ENCODE assay signal across 8 cellular contexts in the genomic region with DNA sequence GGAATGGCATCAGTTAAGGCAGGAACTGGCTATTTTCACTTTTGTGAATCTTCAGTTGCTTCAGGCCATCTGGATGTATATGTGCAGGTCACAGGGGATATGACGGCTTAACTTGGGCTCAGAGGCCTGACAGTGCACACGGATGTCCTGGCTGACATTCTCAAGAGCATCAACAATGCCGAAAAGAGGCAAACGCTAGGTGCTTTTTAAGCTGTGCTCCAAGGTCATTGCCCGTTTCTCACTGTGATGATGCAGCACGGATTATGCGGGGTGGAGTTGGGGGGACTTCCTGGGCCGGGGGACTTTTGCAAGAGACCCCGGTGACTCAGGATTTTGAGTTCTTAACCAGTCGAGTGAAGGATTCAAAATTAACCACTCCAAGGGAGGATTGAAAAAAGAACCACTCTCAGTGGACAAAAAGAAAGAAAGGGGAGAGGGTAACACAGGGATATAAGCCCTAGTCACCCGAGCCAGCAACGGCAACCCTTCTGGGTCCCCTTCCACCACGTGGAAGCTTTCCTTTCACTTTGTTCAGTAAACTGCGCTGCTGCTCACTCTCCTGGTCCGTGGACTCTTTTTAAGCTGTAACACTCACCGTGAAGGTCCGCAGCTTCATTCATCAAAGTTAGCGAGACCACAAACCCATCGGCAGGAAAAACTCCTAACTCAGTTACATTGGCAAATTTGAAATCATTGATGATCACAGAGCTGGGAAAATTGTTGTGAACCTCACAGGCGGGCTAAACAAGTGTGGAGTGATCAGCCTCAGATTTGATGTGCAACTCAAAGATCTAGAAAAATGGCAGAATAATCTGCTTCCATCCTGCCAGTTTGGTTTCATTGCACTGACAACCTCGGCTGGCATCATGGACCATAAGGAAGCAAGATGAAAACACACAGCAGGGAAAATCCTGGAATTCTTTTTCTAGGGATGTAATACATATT.
A peak's percentile ranks its signal among the peaks of the same experiment; 100 is the strongest.
DNase-seq lines count a peak whose midpoint lies in the region; ATAC-seq lines count a peak whose summit lies in the region.

No MANE protein-coding gene starts in this region.

- H3K36me3 Mint-ChIP-seq in activated CD4-positive, alpha-beta T cell treated with anti-CD3 and anti-CD28 coated beads, Interleukin-2, amount 10 ng/mL, durations not matched to agents 24 days and 14 days (ENCODE audit: low read depth) = no peaks in the 10 kb centered on the region
- H3K36me3 Mint-ChIP-seq in T-cell = no peaks in the 10 kb centered on the region

- H3K27me3 Mint-ChIP-seq in activated CD4-positive, alpha-beta T cell treated with anti-CD3 and anti-CD28 coated beads, Interleukin-2, amount 10 ng/mL, durations not matched to agents 24 days and 14 days = no peaks in the 10 kb centered on the region
- no peaks in the 10 kb centered on the region for H3K27me3 Mint-ChIP-seq in T-cell
- no peaks in the 10 kb centered on the region for H3K27me3 Mint-ChIP-seq in stimulated activated naive CD8-positive, alpha-beta T cell treated with anti-CD3 and anti-CD28 coated beads, Interleukin-15, amount 100 ng/mL, for 72 hours

- no peaks in the 10 kb centered on the region for H3K9me3 Mint-ChIP-seq in activated CD4-positive, alpha-beta T cell treated with anti-CD3 and anti-CD28 coated beads, Interleukin-2, amount 10 ng/mL, durations not matched to agents 24 days and 14 days
- no peaks in the 10 kb centered on the region for H3K9me3 Mint-ChIP-seq in T-cell
- H3K9me3 Mint-ChIP-seq in stimulated activated naive CD8-positive, alpha-beta T cell treated with anti-CD3 and anti-CD28 coated beads, Interleukin-15, amount 100 ng/mL, for 72 hours = no peaks in the 10 kb centered on the region

- H3K4me1 Mint-ChIP-seq in activated CD4-positive, alpha-beta T cell treated with anti-CD3 and anti-CD28 coated beads, Interleukin-2, amount 10 ng/mL, durations not matched to agents 24 days and 14 days = peaks cover 28% of the 10 kb centered on the region
- H3K4me1 Mint-ChIP-seq in T-cell = peaks cover 89 to 98% (median 91%) of the 10 kb centered on the region in 3 donors
- H3K4me1 Mint-ChIP-seq in stimulated activated naive CD8-positive, alpha-beta T cell treated with anti-CD3 and anti-CD28 coated beads, Interleukin-15, amount 100 ng/mL, for 72 hours = peaks cover 88% of the 10 kb centered on the region

- intact Hi-C loops in activated CD4-positive, alpha-beta T cell treated with anti-CD3 and anti-CD28 coated beads, Interleukin-2, amount 10 ng/mL, durations not matched to agents 24 days and 14 days (cut with micrococcal nuclease) = loop anchor here (5.0 kb wide), 4 partner anchors 41 to 194 kb away; no protein-coding TSS in a partner anchor
- intact Hi-C loops in left ventricle myocardium superior (cut with micrococcal nuclease) = no loop called here

- peak overlapping the region; percentile 82 for H3K4me3 Mint-ChIP-seq in activated CD4-positive, alpha-beta T cell treated with anti-CD3 and anti-CD28 coated beads, Interleukin-2, amount 10 ng/mL, durations not matched to agents 24 days and 14 days
- H3K4me3 Mint-ChIP-seq in T-cell = peak overlapping the region; percentile 70 to 79 (median 77)
- peak overlapping the region; percentile 57 to 78 for H3K4me3 Mint-ChIP-seq in stimulated activated naive CD8-positive, alpha-beta T cell treated with anti-CD3 and anti-CD28 coated beads, Interleukin-15, amount 100 ng/mL, for 72 hours

- DNase-seq in activated CD4-positive, alpha-beta T cell treated with anti-CD3 and anti-CD28 coated beads, Interleukin-2, amount 10 ng/mL, durations not matched to agents 24 days and 14 days = peak; percentile 68
- no peak for DNase-seq in activated CD4-positive, alpha-beta T cell treated with anti-CD3 and anti-CD28 coated beads for 4 hours
- DNase-seq in T-cell (peak in 3 of 34 experiments; percentile 10 to 23 (median 17)), left ventricle myocardium superior (no peak)
- peak in 1 of 2 donors; percentile 35 for DNase-seq in stimulated activated naive CD8-positive, alpha-beta T cell treated with anti-CD3 and anti-CD28 coated beads, Interleukin-15, amount 100 ng/mL, for 72 hours

- CTCF ChIA-PET in T-cell (lab: Charles Lee) = interaction anchor here in 1 of 2 donors (0.7 to 0.8 kb wide), 2 partner anchors 34 to 44 kb away, joined by 3 read pairs; no protein-coding TSS in a partner anchor

- ATAC-seq in T-cell (replicated peaks in 1 of 4) (peak in 2 of 4 experiments; percentile 19 to 61), left ventricle myocardium superior (peak; percentile 29), HG02870 (IDR thresholded peaks at IDR 0.05; ENCODE audit: unreplicated experiment) (no peak), GM21447 (IDR thresholded peaks at IDR 0.05; ENCODE audit: unreplicated experiment) (no peak), GM18909 (IDR thresholded peaks at IDR 0.05; ENCODE audit: poor library complexity, unreplicated experiment) (no peak)
- peak; percentile 75 for ATAC-seq in stimulated activated naive CD8-positive, alpha-beta T cell treated with anti-CD3 and anti-CD28 coated beads, Interleukin-15, amount 100 ng/mL, for 72 hours

- H3K27ac Mint-ChIP-seq in activated CD4-positive, alpha-beta T cell treated with anti-CD3 and anti-CD28 coated beads, Interleukin-2, amount 10 ng/mL, durations not matched to agents 24 days and 14 days = peak overlapping the region; percentile 86
- peak overlapping the region; percentile 22 to 33 for H3K27ac Mint-ChIP-seq in T-cell
- H3K27ac Mint-ChIP-seq in stimulated activated naive CD8-positive, alpha-beta T cell treated with anti-CD3 and anti-CD28 coated beads, Interleukin-15, amount 100 ng/mL, for 72 hours = peak overlapping the region; percentile 29 to 96

- POLR2A ChIA-PET in T-cell (lab: Charles Lee) = interaction anchor here in 1 of 2 donors (0.6 to 1.1 kb wide), 2 partner anchors 24 to 39 kb away, joined by 3 to 7 read pairs; no protein-coding TSS in a partner anchor

Comparison
In these comparisons a context has a peak if more than half of its experiments do, and no peak if none do; other contexts are left out.
1. H3K27ac Mint-ChIP-seq: peak in every context shown above with its lines; median percentile 86 in activated CD4-positive, alpha-beta T cell treated with anti-CD3 and anti-CD28 coated beads, Interleukin-2, amount 10 ng/mL, durations not matched to agents 24 days and 14 days; 62 in stimulated activated naive CD8-positive, alpha-beta T cell treated with anti-CD3 and anti-CD28 coated beads, Interleukin-15, amount 100 ng/mL, for 72 hours; 28 in T-cell.
2. ATAC-seq: peak in left ventricle myocardium superior (single experiment) and stimulated activated naive CD8-positive, alpha-beta T cell treated with anti-CD3 and anti-CD28 coated beads, Interleukin-15, amount 100 ng/mL, for 72 hours (single experiment); none in HG02870 (single experiment), GM21447 (single experiment) and GM18909 (single experiment).
3. Peak in every context shown above with its lines, with median percentiles within 50 percentile points of each other: H3K4me3 Mint-ChIP-seq.